Comparison of ENCODE assay signal across 8 cellular contexts in the genomic region with DNA sequence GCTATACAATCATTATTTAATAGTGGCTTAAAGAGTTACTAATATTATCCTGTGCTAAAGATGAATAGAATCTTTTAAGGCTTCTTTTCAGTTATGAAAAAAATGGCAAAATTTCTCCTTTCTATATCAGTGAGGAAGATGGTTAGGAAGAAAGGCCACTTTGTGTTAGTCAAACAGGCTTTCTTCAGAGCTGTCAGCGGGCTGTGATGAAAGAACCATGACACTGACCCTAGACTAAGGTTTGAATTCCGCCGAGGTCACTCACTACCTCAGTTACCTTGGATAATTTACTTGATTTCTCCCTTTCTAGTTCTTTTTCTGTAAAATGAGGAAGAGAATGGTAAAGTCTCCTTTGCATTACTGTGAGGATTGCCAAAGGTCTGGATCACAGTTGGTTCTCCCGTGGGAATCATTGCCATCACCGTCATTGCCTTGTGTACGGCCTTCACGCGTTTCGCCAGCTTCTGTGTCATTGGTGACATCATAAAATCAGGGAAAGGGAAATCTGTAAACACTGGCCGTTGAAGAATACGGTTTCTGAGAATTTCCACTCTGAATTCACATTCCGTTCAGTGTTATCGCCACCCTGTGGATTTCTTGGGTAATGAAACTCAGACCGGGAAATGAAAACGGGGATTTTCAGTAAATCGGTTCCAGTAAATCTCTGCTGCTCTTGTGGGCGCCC.
A peak's percentile ranks its signal among the peaks of the same experiment; 100 is the strongest.
DNase-seq lines count a peak whose midpoint lies in the region; ATAC-seq, FAIRE-seq and TF ChIP-seq lines count a peak whose summit lies in the region.

No MANE protein-coding gene starts in this region.

- H3K27ac ChIP-seq in VCaP = peak overlapping the region; percentile 47; the same call in 1 of the 2 replicates

- FAIRE-seq in A204.1 (lab: Jason Lieb, UNC) (peak; percentile 99), islet of Langerhans (lab: Jason Lieb, UNC) (peak; percentile 99)

- H3K4me3 ChIP-seq in cardiac fibroblast (replicated peaks in 1 of 2; ENCODE audit: low read depth in 2 of 2, low read length in 2 of 2) = peak overlapping the region; percentile 16 to 37

- peak; percentile 78 for ATAC-seq in GM18508 (IDR thresholded peaks at IDR 0.05; ENCODE audit: insufficient read depth, unreplicated experiment)
- peak; percentile 87 for ATAC-seq in HG03060 (IDR thresholded peaks at IDR 0.05; ENCODE audit: low read depth, unreplicated experiment)

- TF ChIP-seq CTCF in VCaP (conservative IDR thresholded peaks at IDR 0.05) (peak; percentile 98), cardiac fibroblast (IDR thresholded peaks at IDR 0.05; ENCODE audit: low read depth, low read length) (peak; percentile 86)

- peak; percentile 20 for DNase-seq in NCI-H2171 (lab: John Stamatoyannopoulos, UW)
- DNase-seq in cardiac fibroblast (ENCODE audit: low read depth in 2 of 2) = peak; percentile 97 to 98
- peak; percentile 13 to 25 for DNase-seq in stimulated activated CD4-positive, alpha-beta T cell treated with anti-CD3 and anti-CD28 coated beads, Interleukin-15, amount 100 ng/mL, for 1 hour (ENCODE audit: low read depth in 1 of 2, low spot score in 1 of 2)

Comparison
In these comparisons a context has a peak if more than half of its experiments do, and no peak if none do; other contexts are left out.
1. Peak in every context shown above with its lines: DNase-seq, ATAC-seq, H3K4me3 ChIP-seq and H3K27ac ChIP-seq.
2. DNase-seq: peak in every context shown above with its lines; median percentile 98 in cardiac fibroblast; 20 in NCI-H2171; 19 in stimulated activated CD4-positive, alpha-beta T cell treated with anti-CD3 and anti-CD28 coated beads, Interleukin-15, amount 100 ng/mL, for 1 hour.